In genomic region chr17:3615160-3615870, GRCh38 we compare ENCODE assay signal across 1 cellular context.
TF ChIP-seq lines count a peak whose summit lies in the region.

No MANE protein-coding gene starts in this region.

TF ChIP-seq in liver, 16 proteins besides CTCF, POLR2A, EP300 and RAD21:
- no peak for TF ChIP-seq SP1 (IDR thresholded peaks at IDR 0.05)
- TF ChIP-seq RXRA (IDR thresholded peaks at IDR 0.05): peak; percentile 62 to 64
- peak; percentile 24 for TF ChIP-seq HNF4A (conservative IDR thresholded peaks at IDR 0.05)
- TF ChIP-seq TAF1 (conservative IDR thresholded peaks at IDR 0.05): no peak
- TF ChIP-seq EGR1 (IDR thresholded peaks at IDR 0.05; ENCODE audit: low read depth in 2 of 2): no peak
- TF ChIP-seq JUND (IDR thresholded peaks at IDR 0.05): no peak
- TF ChIP-seq NR2F2 (IDR thresholded peaks at IDR 0.05): peak; percentile 30
